17 cellular contexts compared by ENCODE assay signal in the genomic region with DNA sequence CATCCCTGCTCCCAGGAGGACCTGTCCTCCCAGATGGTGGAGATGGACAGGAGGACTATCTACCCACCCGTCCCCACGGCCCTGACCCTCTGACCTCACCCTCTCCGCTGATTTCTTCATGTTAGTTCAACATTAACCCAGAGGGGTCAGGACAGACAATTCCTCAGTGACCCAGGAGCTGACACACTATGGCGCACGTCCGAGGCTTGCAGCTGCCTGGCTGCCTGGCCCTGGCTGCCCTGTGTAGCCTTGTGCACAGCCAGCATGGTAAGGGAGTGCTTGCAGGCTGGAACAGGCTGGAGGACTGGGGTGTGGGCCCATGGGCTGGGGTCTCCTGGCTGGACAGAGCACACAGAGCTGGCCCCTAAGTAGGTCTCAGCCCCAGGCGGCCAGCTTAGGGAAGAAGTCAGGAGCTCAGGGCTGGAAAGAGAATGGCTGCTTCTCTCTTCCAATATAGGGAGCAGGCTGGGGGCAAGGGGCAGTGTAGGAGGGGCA. TPM values are rescaled to one million over a fixed set of nuclear protein-coding genes. Genes with fewer than 3 reads are reported as not detected.
A peak's percentile ranks its signal among the peaks of the same experiment; 100 is the strongest.
DNase-seq lines count a peak whose midpoint lies in the region; ATAC-seq, FAIRE-seq and TF ChIP-seq lines count a peak whose summit lies in the region.
"Had no signal": no experiment of that assay in that cellular context is flagged by ENCODE, and none has a peak within 500 bp of the region (broad histone marks: within the 10 kb centered on the region; RNA-seq: fewer than 3 reads in every experiment).

F2 (plus strand) TSS at position 166 of the 495 bp plus-strand sequence; CDS start at position 189, 23 bp downstream.

- H2BK15ac ChIP-seq in H1 (ENCODE audit: low read length), result no peak within 1 kb of the TSS

- TF ChIP-seq EP300 in H1 (IDR thresholded peaks at IDR 0.05; ENCODE audit: borderline replicate concordance in 1 of 2, low read depth in 2 of 2, low read length in 2 of 2), result no peak

- no peak for TF ChIP-seq CTCF in CD8-positive, alpha-beta T cell (IDR thresholded peaks at IDR 0.05)
- no peak for TF ChIP-seq CTCF in H1 (IDR thresholded peaks at IDR 0.05; ENCODE audit: control extremely low read depth in 1 of 3, insufficient read depth in 1 of 3, low read depth in 1 of 3, low read length in 3 of 3)
- TF ChIP-seq CTCF in Calu3 (IDR thresholded peaks at IDR 0.05; ENCODE audit: unreplicated experiment), result no peak
- no peak for TF ChIP-seq CTCF in body of pancreas (IDR thresholded peaks at IDR 0.05)

- H3K18ac ChIP-seq in H1 (ENCODE audit: extremely low read depth, low read length), result no peak within 1 kb of the TSS

- H4K91ac ChIP-seq in H1 (replicated peaks; ENCODE audit: insufficient read length, low read length), result no peak within 1 kb of the TSS

- H3K27ac ChIP-seq in CD8-positive, alpha-beta T cell (ENCODE audit: low read depth, low read length), result no peak within 1 kb of the TSS
- H3K27ac ChIP-seq in H1 (ENCODE audit: low read depth, low read length), result no peak within 1 kb of the TSS
- H3K27ac ChIP-seq in naive thymus-derived CD4-positive, alpha-beta T cell (ENCODE audit: low read depth, low read length), result no peak within 1 kb of the TSS
- no peak within 1 kb of the TSS for H3K27ac ChIP-seq in body of pancreas
- H3K27ac ChIP-seq: BLaER1, testis had no signal

- H3K9me3 Mint-ChIP-seq in CD8-positive, alpha-beta T cell, result no peaks in the 10 kb centered on the region
- peaks cover 0 to 1% (median 0%) of the 10 kb centered on the region in 11 donors for H3K9me3 Mint-ChIP-seq in naive thymus-derived CD4-positive, alpha-beta T cell
- H3K9me3 Mint-ChIP-seq in activated T-helper 17 cell treated with anti-CD3 and anti-CD28 coated beads, Interleukin-2, amount 50 U/mL, for 72 hours, result no peaks in the 10 kb centered on the region
- H3K9me3 Mint-ChIP-seq in Calu3 (ENCODE audit: low read depth, unreplicated experiment), result no peaks in the 10 kb centered on the region
- H3K9me3 Mint-ChIP-seq: activated naive CD4-positive, alpha-beta T cell treated with anti-CD3 and anti-CD28 coated beads, Interleukin-2, amount 50 U/mL, for 72 hours; naive thymus-derived CD8-positive, alpha-beta T cell had no signal

- DNase-seq in CD8-positive, alpha-beta T cell, result no peak
- DNase-seq in HuH-7.5 (ENCODE audit: low spot score), result peak; percentile 72
- no peak for DNase-seq in H1 (ENCODE audit: low read depth in 1 of 2, low spot score in 2 of 2)
- DNase-seq in naive thymus-derived CD4-positive, alpha-beta T cell, result no peak
- DNase-seq in NCI-H1092 (lab: John Stamatoyannopoulos, UW), result no peak
- DNase-seq in Calu3, result no peak
- no peak for DNase-seq in body of pancreas
- DNase-seq: activated CD4-positive, CD25-positive, alpha-beta regulatory T cell treated with anti-CD3 and anti-CD28 coated beads, Interleukin-2, amount 50 U/mL, for 72 hours; hippocampal formation; left cardiac atrium; naive thymus-derived CD8-positive, alpha-beta T cell; NCI-H2081 treated with DMSO at 0.1 percent for 48 hours; NCI-H526 treated with DMSO at 0.1 percent for 48 hours; testis had no signal

- no peaks in the 10 kb centered on the region for H3K79me1 ChIP-seq in H1 (ENCODE audit: low read depth, low read length)

- no peak within 1 kb of the TSS for H3K4ac ChIP-seq in H1 (replicated peaks; ENCODE audit: insufficient read length, low read depth, low read length)

- no peak within 1 kb of the TSS for H2BK12ac ChIP-seq in H1 (ENCODE audit: low read depth, low read length)

- H2BK20ac ChIP-seq in H1 (ENCODE audit: low read length), result no peak within 1 kb of the TSS

- H3K79me2 ChIP-seq in H1 (ENCODE audit: control insufficient read depth in 1 of 2, insufficient read depth in 2 of 2, low read length in 2 of 2), result no peaks in the 10 kb centered on the region

- peak within 1 kb of the TSS; percentile 91 for H4K8ac ChIP-seq in H1 (ENCODE audit: extremely low read depth, insufficient read depth, low read length)

- H3K4me1 ChIP-seq in CD8-positive, alpha-beta T cell (ENCODE audit: insufficient read depth, low read length), result peaks cover 5% of the 10 kb centered on the region
- H3K4me1 ChIP-seq in H1 (replicated peaks in 1 of 4; ENCODE audit: control insufficient read depth in 3 of 4, insufficient read depth in 4 of 4, low read length in 3 of 4) (peaks cover 0 to 5% (median 0%) of the 10 kb centered on the region in 4 experiments; a peak in 2 of 7 replicates), body of pancreas (peaks cover 9% of the 10 kb centered on the region)
- H3K4me1 ChIP-seq in naive thymus-derived CD4-positive, alpha-beta T cell (ENCODE audit: control insufficient read depth in 2 of 2, insufficient read depth in 2 of 2, low read length in 2 of 2), result peaks cover 0 to 4% of the 10 kb centered on the region in 2 donors
- H3K4me1 ChIP-seq: testis had no signal

- H2BK5ac ChIP-seq in H1 (ENCODE audit: low read depth, low read length), result 0 out of 2 replicates have a peak within 1 kb of the TSS, but pooled peaks have one; percentile 39

- H2AFZ ChIP-seq in H1 (ENCODE audit: low read length), result no peak within 1 kb of the TSS; the same call in 1 of the 2 replicates

- no peaks in the 10 kb centered on the region for H3K36me3 Mint-ChIP-seq in CD8-positive, alpha-beta T cell
- H3K36me3 Mint-ChIP-seq in naive thymus-derived CD4-positive, alpha-beta T cell, result no peaks in the 10 kb centered on the region
- no peaks in the 10 kb centered on the region for H3K36me3 Mint-ChIP-seq in activated T-helper 17 cell treated with anti-CD3 and anti-CD28 coated beads, Interleukin-2, amount 50 U/mL, for 72 hours (ENCODE audit: low read depth)
- H3K36me3 Mint-ChIP-seq in Calu3 (ENCODE audit: insufficient read depth, unreplicated experiment), result no peaks in the 10 kb centered on the region
- H3K36me3 Mint-ChIP-seq: activated naive CD4-positive, alpha-beta T cell treated with anti-CD3 and anti-CD28 coated beads, Interleukin-2, amount 50 U/mL, for 72 hours; naive thymus-derived CD8-positive, alpha-beta T cell had no signal

- H3K4me2 ChIP-seq in H1 (ENCODE audit: insufficient read depth in 1 of 2, low read depth in 2 of 2, low read length in 2 of 2), result no peak within 1 kb of the TSS
- H3K4me2 ChIP-seq: BLaER1 had no signal

- CTCF ChIA-PET in CD8-positive, alpha-beta T cell (lab: Charles Lee), result no interaction called here
- CTCF ChIA-PET in H1 (lab: Charles Lee; ENCODE audit: partially characterized antibody) (interaction anchor here (0.6 to 1.6 kb wide), 5 partner anchors 11 to 434 kb away, joined by 3 to 5 read pairs (median 3); no protein-coding TSS in a partner anchor), Calu3 (lab: Charles Lee) (interaction anchor here (1.2 kb wide), 1 partner anchor 434 kb away, joined by 3 read pairs; no protein-coding TSS in a partner anchor)
- CTCF ChIA-PET in naive thymus-derived CD4-positive, alpha-beta T cell (lab: Charles Lee), result no interaction called here

- no peak for TF ChIP-seq RAD21 in H1 (IDR thresholded peaks at IDR 0.05 in 1 of 2, conservative IDR thresholded peaks at IDR 0.05 in 1 of 2; ENCODE audit: low read depth in 2 of 2, low read length in 2 of 2)

- no peak for FAIRE-seq in H1 (lab: Jason Lieb, UNC)

- POLR2A ChIA-PET in CD8-positive, alpha-beta T cell (lab: Charles Lee), result no interaction called here
- POLR2A ChIA-PET in H1 (lab: Charles Lee; ENCODE audit: partially characterized antibody), result interaction anchor here (0.6 to 4.3 kb wide), 6 partner anchors 12 to 443 kb away, joined by 3 to 21 read pairs (median 3); partner anchors contain the start of genes ARHGAP1 and ZNF408
- POLR2A ChIA-PET in naive thymus-derived CD4-positive, alpha-beta T cell (lab: Charles Lee), result no interaction called here

- H2AK5ac ChIP-seq in H1 (ENCODE audit: low read depth, low read length), result no peak within 1 kb of the TSS

- no peaks in the 10 kb centered on the region for H3K9me3 ChIP-seq in CD8-positive, alpha-beta T cell (ENCODE audit: low read length)
- H3K9me3 ChIP-seq in H1 (ENCODE audit: insufficient read depth in 2 of 2, low read depth in 1 of 2, low read length in 1 of 2) (no peaks in the 10 kb centered on the region), body of pancreas (no peaks in the 10 kb centered on the region)
- H3K9me3 ChIP-seq in naive thymus-derived CD4-positive, alpha-beta T cell (ENCODE audit: control insufficient read depth in 2 of 3, low read length in 3 of 3), result no peaks in the 10 kb centered on the region
- H3K9me3 ChIP-seq: BLaER1, testis had no signal

- no peaks in the 10 kb centered on the region for H3K36me3 ChIP-seq in CD8-positive, alpha-beta T cell (ENCODE audit: insufficient read depth, low read length)
- H3K36me3 ChIP-seq in H1 (ENCODE audit: control insufficient read depth in 2 of 4, insufficient read depth in 4 of 4, low read length in 3 of 4) (no peaks in the 10 kb centered on the region), body of pancreas (replicated peaks in 1 of 2; ENCODE audit: insufficient read depth in 1 of 2, low read depth in 2 of 2) (no peaks in the 10 kb centered on the region)
- no peaks in the 10 kb centered on the region for H3K36me3 ChIP-seq in naive thymus-derived CD4-positive, alpha-beta T cell (ENCODE audit: control insufficient read depth in 2 of 3, insufficient read depth in 3 of 3, low read length in 3 of 3)
- H3K36me3 ChIP-seq: BLaER1 had no signal

- H3K23ac ChIP-seq in H1 (ENCODE audit: insufficient read length), result no peak within 1 kb of the TSS

- no peak within 1 kb of the TSS for H3K56ac ChIP-seq in H1 (replicated peaks; ENCODE audit: insufficient read length, low read depth, low read length)

- no peak for TF ChIP-seq POLR2A in H1 (IDR thresholded peaks at IDR 0.05; ENCODE audit: control extremely low read depth in 1 of 2, low read depth in 2 of 2, low read length in 2 of 2)
- TF ChIP-seq POLR2A in body of pancreas (IDR thresholded peaks at IDR 0.05), result no peak

- H4K5ac ChIP-seq in H1 (ENCODE audit: insufficient read length, low read depth, low read length), result no peak within 1 kb of the TSS

- ATAC-seq in CD8-positive, alpha-beta T cell, result no peak
- no peak for ATAC-seq in naive thymus-derived CD4-positive, alpha-beta T cell
- no peak for ATAC-seq in activated T-helper 17 cell treated with anti-CD3 and anti-CD28 coated beads, Interleukin-2, amount 50 U/mL, for 72 hours (replicated peaks)
- ATAC-seq in body of pancreas, result no peak
- ATAC-seq: naive thymus-derived CD8-positive, alpha-beta T cell had no signal

- no peak within 1 kb of the TSS for H3K4me3 Mint-ChIP-seq in CD8-positive, alpha-beta T cell
- H3K4me3 Mint-ChIP-seq in naive thymus-derived CD4-positive, alpha-beta T cell, result no peak within 1 kb of the TSS
- H3K4me3 Mint-ChIP-seq in activated T-helper 17 cell treated with anti-CD3 and anti-CD28 coated beads, Interleukin-2, amount 50 U/mL, for 72 hours, result no peak within 1 kb of the TSS
- no peak within 1 kb of the TSS for H3K4me3 Mint-ChIP-seq in Calu3 (ENCODE audit: low read depth, unreplicated experiment)
- H3K4me3 Mint-ChIP-seq: naive thymus-derived CD8-positive, alpha-beta T cell had no signal

- H4K20me1 ChIP-seq in H1 (replicated peaks in 1 of 2; ENCODE audit: control insufficient read depth in 1 of 2, insufficient read depth in 2 of 2, low read length in 2 of 2), result no peaks in the 10 kb centered on the region
- H4K20me1 ChIP-seq: BLaER1 had no signal

- peak within 1 kb of the TSS; percentile 27 for H3K27ac Mint-ChIP-seq in CD8-positive, alpha-beta T cell
- H3K27ac Mint-ChIP-seq in naive thymus-derived CD4-positive, alpha-beta T cell, result peak within 1 kb of the TSS in 5 of 9 donors; percentile 34 to 64 (median 41)
- no peak within 1 kb of the TSS for H3K27ac Mint-ChIP-seq in activated T-helper 17 cell treated with anti-CD3 and anti-CD28 coated beads, Interleukin-2, amount 50 U/mL, for 72 hours
- H3K27ac Mint-ChIP-seq in Calu3 (ENCODE audit: unreplicated experiment), result no peak within 1 kb of the TSS

- no peak within 1 kb of the TSS for H2BK120ac ChIP-seq in H1 (replicated peaks; ENCODE audit: low read depth, low read length)

- no peaks in the 10 kb centered on the region for H3K27me3 Mint-ChIP-seq in CD8-positive, alpha-beta T cell (ENCODE audit: low read depth)
- H3K27me3 Mint-ChIP-seq in naive thymus-derived CD4-positive, alpha-beta T cell, result peaks cover 0 to 3% (median 0%) of the 10 kb centered on the region in 5 donors
- H3K27me3 Mint-ChIP-seq in activated T-helper 17 cell treated with anti-CD3 and anti-CD28 coated beads, Interleukin-2, amount 50 U/mL, for 72 hours, result no peaks in the 10 kb centered on the region
- no peaks in the 10 kb centered on the region for H3K27me3 Mint-ChIP-seq in Calu3 (ENCODE audit: unreplicated experiment)

- no peak within 1 kb of the TSS for H3K14ac ChIP-seq in H1 (ENCODE audit: insufficient read length)

- intact Hi-C loops in CD8-positive, alpha-beta T cell (cut with DNase I, micrococcal nuclease), result no loop called here
- intact Hi-C loops in naive thymus-derived CD4-positive, alpha-beta T cell (cut with micrococcal nuclease), result no loop called here
- intact Hi-C loops in Calu3 (cut with micrococcal nuclease; ENCODE audit: unreplicated experiment) (no loop called here), body of pancreas (cut with DNase I) (no loop called here)

- H3K23me2 ChIP-seq in H1 (ENCODE audit: low read depth, low read length), result no peaks in the 10 kb centered on the region

- H3K4me1 Mint-ChIP-seq in CD8-positive, alpha-beta T cell (ENCODE audit: low read depth), result peaks cover 6% of the 10 kb centered on the region
- peaks cover 0 to 10% (median 8%) of the 10 kb centered on the region in 7 donors for H3K4me1 Mint-ChIP-seq in naive thymus-derived CD4-positive, alpha-beta T cell
- peaks cover 5% of the 10 kb centered on the region for H3K4me1 Mint-ChIP-seq in activated T-helper 17 cell treated with anti-CD3 and anti-CD28 coated beads, Interleukin-2, amount 50 U/mL, for 72 hours
- H3K4me1 Mint-ChIP-seq in Calu3 (ENCODE audit: low read depth, unreplicated experiment), result no peaks in the 10 kb centered on the region

- WGBS in H1 (ENCODE audit: extremely low coverage in 1 of 2, insufficient coverage in 1 of 2, insufficient read length in 1 of 2, insufficient replicate concordance in 2 of 2, low coverage in 1 of 2, low lambda C conversion rate in 2 of 2, missing lambda C conversion rate in 1 of 2), 2 experiments, result 93% methylated on average over 7 of the region's 7 CpGs; no CpG with 5 or more reads in 1 of the 2 experiments
- WGBS in body of pancreas, 2 donors, result 49% methylated on average over 3 to 7 of the region's 7 CpGs

- no peaks in the 10 kb centered on the region for H3K27me3 ChIP-seq in CD8-positive, alpha-beta T cell (ENCODE audit: insufficient read depth, low read length)
- H3K27me3 ChIP-seq in H1 (replicated peaks in 1 of 4; ENCODE audit: control insufficient read depth in 3 of 4, extremely low read depth in 1 of 4, insufficient read depth in 3 of 4, low read length in 3 of 4), result no peaks in the 10 kb centered on the region
- no peaks in the 10 kb centered on the region for H3K27me3 ChIP-seq in naive thymus-derived CD4-positive, alpha-beta T cell (ENCODE audit: control insufficient read depth in 2 of 2, insufficient read depth in 2 of 2, low read length in 2 of 2)
- H3K27me3 ChIP-seq in body of pancreas, result no peaks in the 10 kb centered on the region
- H3K27me3 ChIP-seq: BLaER1, testis had no signal

- no peak within 1 kb of the TSS for H3K4me3 ChIP-seq in CD8-positive, alpha-beta T cell (ENCODE audit: low read depth, low read length)
- H3K4me3 ChIP-seq in H1 (ENCODE audit: extremely low read depth in 1 of 4, insufficient read depth in 2 of 4, low read depth in 3 of 4, low read length in 4 of 4) (no peak within 1 kb of the TSS), body of pancreas (no peak within 1 kb of the TSS)
- no peak within 1 kb of the TSS for H3K4me3 ChIP-seq in naive thymus-derived CD4-positive, alpha-beta T cell (ENCODE audit: low read length)
- H3K4me3 ChIP-seq: BLaER1, testis had no signal

- BruUV-seq in Calu3 (replicated peaks; lab: Mats Ljungman, UMichigan), result no TSS peak

- H3K9ac ChIP-seq in H1 (replicated peaks in 1 of 4; ENCODE audit: extremely low read depth in 1 of 4, low read depth in 3 of 4, low read length in 3 of 4), result no peak within 1 kb of the TSS; a peak in 1 of 7 replicates
- H3K9ac ChIP-seq: BLaER1 had no signal

RNA-seq across cellular contexts. Expression of gene F2, which starts in this region (rescaled TPM):
- not detected for total RNA-seq in CD8-positive, alpha-beta T cell
- not detected in 2 replicates for total RNA-seq in H1 (2021; fragmentation: NEBNext Ultra II Directional; extraction: Animal tissue kit (Norgen Biotek cat#: 25700))
- polyA plus RNA-seq in H1 (2011; rRNA removed), result 0.11 and 0.25 TPM in 2 replicates
- polyA plus RNA-seq in H1 (2011; cell fraction: cytosol; rRNA removed), result 0.25 TPM
- polyA plus RNA-seq in H1 (2011; cell fraction: nucleus; rRNA removed), result 0.74 TPM
- polyA plus RNA-seq in H1 (2012, experiment 1 of 2), result 0.13 to 0.25 TPM (median 0.19 TPM) in 3 of 4 replicates, not detected in the other
- 0.13 TPM for polyA plus RNA-seq in H1 (2012, experiment 2 of 2)
- polyA plus RNA-seq in H1 (2013, experiment 1 of 2), result 0.02 TPM
- polyA plus RNA-seq in H1 (2013, experiment 2 of 2), result 0.06 TPM
- 0.28 TPM in 1 of 2 replicates, not detected in the other for polyA minus RNA-seq in H1 (2011; rRNA and poly(A)+ RNA removed)
- not detected for polyA minus RNA-seq in H1 (2011; cell fraction: cytosol; rRNA and poly(A)+ RNA removed)
- polyA minus RNA-seq in H1 (2011; cell fraction: nucleus; rRNA and poly(A)+ RNA removed), result not detected
- total RNA-seq in naive thymus-derived CD4-positive, alpha-beta T cell, result under 1 TPM in 1 of 5 experiments, not detected in 4; 0.15 TPM
- not detected for polyA plus RNA-seq in naive thymus-derived CD4-positive, alpha-beta T cell
- not detected for total RNA-seq in activated T-helper 17 cell treated with anti-CD3 and anti-CD28 coated beads, Interleukin-2, amount 50 U/mL, for 72 hours
- total RNA-seq in Calu3 (2022), result not detected in 2 replicates
- total RNA-seq in body of pancreas, result not detected
- total RNA-seq: activated naive CD4-positive, alpha-beta T cell treated with anti-CD3 and anti-CD28 coated beads, Interleukin-2, amount 50 U/mL, for 72 hours; left cardiac atrium; naive thymus-derived CD8-positive, alpha-beta T cell had no signal
- polyA plus RNA-seq: naive thymus-derived CD8-positive, alpha-beta T cell had no signal

Comparison
In these comparisons a context has a peak if more than half of its experiments do, and no peak if none do; other contexts are left out.
1. H3K27ac Mint-ChIP-seq: peak in CD8-positive, alpha-beta T cell (single experiment) and naive thymus-derived CD4-positive, alpha-beta T cell (5 of 9); none in activated T-helper 17 cell treated with anti-CD3 and anti-CD28 coated beads, Interleukin-2, amount 50 U/mL, for 72 hours (single experiment) and Calu3 (single experiment).
2. CTCF ChIA-PET loops: an anchor here in H1 (0.6 to 1.6 kb wide) and Calu3 (1.2 kb wide); none called in CD8-positive, alpha-beta T cell and naive thymus-derived CD4-positive, alpha-beta T cell.